ENCODE assay signal across 36 cellular contexts in genomic region chr5:41547991-41548390, GRCh38. TPM values are rescaled to one million over a fixed set of nuclear protein-coding genes. Genes with fewer than 3 reads are reported as not detected.
"Had no signal": no experiment of that assay in that cellular context is flagged by ENCODE, and none has a peak within 500 bp of the region (broad histone marks: within the 10 kb centered on the region; RNA-seq: fewer than 3 reads in every experiment).

No MANE protein-coding gene starts in this region.

- DNase-seq: activated effector memory CD4-positive, alpha-beta T cell treated with anti-CD3 and anti-CD28 coated beads, Interleukin-2, amount 50 U/mL, for 16 hours; activated effector memory CD4-positive, alpha-beta T cell treated with Interleukin-2 at 50 U/mL for 16 hours; activated gamma-delta T cell; activated gamma-delta T cell treated with Interleukin-2 at 50 U/mL for 16 hours; activated naive CD4-positive, alpha-beta T cell; activated naive CD4-positive, alpha-beta T cell treated with anti-CD3 and anti-CD28 coated beads for 36 hours; activated naive CD4-positive, alpha-beta T cell treated with anti-CD3 and anti-CD28 coated beads, Interleukin-2, amount 10 ng/mL, durations not matched to agents 7 days and 5 days; activated naive CD4-positive, alpha-beta T cell treated with anti-CD3 and anti-CD28 coated beads, Interleukin-2, amount 50 U/mL, for 16 hours; activated naive CD4-positive, alpha-beta T cell treated with Interleukin-2 at 50 U/mL for 16 hours; activated naive CD8-positive, alpha-beta T cell treated with anti-CD3 and anti-CD28 coated beads for 36 hours; activated naive CD8-positive, alpha-beta T cell treated with anti-CD3 and anti-CD28 coated beads, Interleukin-2, amount 10 ng/mL, durations not matched to agents 7 days and 5 days; activated naive CD8-positive, alpha-beta T cell treated with anti-CD3 and anti-CD28 coated beads, Interleukin-2, amount 50 U/mL, for 24 hours; activated T-cell treated with anti-CD3 and anti-CD28 coated beads for 4 hours; activated T-cell treated with anti-CD3 and anti-CD28 coated beads, Interleukin-2, amount 50 U/mL, for 1 hour; activated T-cell treated with anti-CD3 and anti-CD28 coated beads, Interleukin-2, amount 50 U/mL, for 24 hours; activated T-cell treated with anti-CD3 and anti-CD28 coated beads, Interleukin-2, amount 50 U/mL, for 4 hours; activated T-cell treated with anti-CD3 and anti-CD28 coated beads, Interleukin-2, amount 50 U/mL, for 48 hours; activated T-cell treated with anti-CD3 and anti-CD28 coated beads, Interleukin-2, amount 50 U/mL, for 72 hours; adrenal gland; amniotic stem cell; amygdala; anterior cingulate cortex; aorta; body of pancreas; brain microvascular endothelial cell; caudate nucleus; central memory CD4-positive, alpha-beta T cell; cerebellar nuclear complex had no signal

- H3K27ac ChIP-seq: adrenal gland, ascending aorta, body of pancreas, brain microvascular endothelial cell, breast epithelium, cardiac muscle cell had no signal

- ATAC-seq: activated naive CD4-positive, alpha-beta T cell treated with anti-CD3 and anti-CD28 coated beads, Interleukin-2, amount 50 U/mL, for 72 hours; activated naive CD8-positive, alpha-beta T cell treated with anti-CD3 and anti-CD28 coated beads, Interleukin-2, amount 50 U/mL, for 24 hours; activated T-cell treated with anti-CD3 and anti-CD28 coated beads, Interleukin-2, amount 50 U/mL, for 4 hours; activated T-cell treated with anti-CD3 and anti-CD28 coated beads, Interleukin-2, amount 50 U/mL, for 72 hours; activated T-helper 17 cell treated with anti-CD3 and anti-CD28 coated beads, Interleukin-2, amount 50 U/mL, for 72 hours; body of pancreas had no signal

- H3K4me1 ChIP-seq: adrenal gland, ascending aorta, body of pancreas, breast epithelium had no signal

- H3K27me3 ChIP-seq: adrenal gland, ascending aorta, body of pancreas, brain microvascular endothelial cell, breast epithelium, cardiac muscle cell had no signal

- H3K36me3 ChIP-seq: adrenal gland, ascending aorta, brain microvascular endothelial cell, breast epithelium, cardiac muscle cell had no signal

- H3K4me3 ChIP-seq: adrenal gland, ascending aorta, body of pancreas, breast epithelium, cardiac muscle cell had no signal

- H3K9me3 ChIP-seq: adrenal gland, ascending aorta, body of pancreas had no signal

RNA-seq across cellular contexts. Expression of gene PLCXD3, which starts 37.6 kb away (rescaled TPM):
- total RNA-seq: activated naive CD4-positive, alpha-beta T cell treated with anti-CD3 and anti-CD28 coated beads for 36 hours; activated naive CD4-positive, alpha-beta T cell treated with anti-CD3 and anti-CD28 coated beads, Interleukin-2, amount 50 U/mL, for 72 hours; activated naive CD8-positive, alpha-beta T cell treated with anti-CD3 and anti-CD28 coated beads for 36 hours; activated naive CD8-positive, alpha-beta T cell treated with anti-CD3 and anti-CD28 coated beads, Interleukin-2, amount 10 ng/mL, durations not matched to agents 7 days and 5 days; activated T-cell treated with anti-CD3 and anti-CD28 coated beads, Interleukin-2, amount 50 U/mL, for 4 hours; activated T-cell treated with anti-CD3 and anti-CD28 coated beads, Interleukin-2, amount 50 U/mL, for 72 hours; activated T-helper 1 cell treated with anti-CD3 and anti-CD28 coated beads, Interleukin-12 subunit alpha, Interleukin-12 subunit beta, Interleukin-2, Interleukin-4 antibody, amounts not matched to agents 30 ng/mL and 10 ng/mL and 1 ng/mL, durations not matched to agents 14 hours and 24 hours and 36 hours; activated T-helper 17 cell treated with anti-CD3 and anti-CD28 coated beads, Interleukin-2, amount 50 U/mL, for 72 hours; activated T-helper 2 cell treated with anti-CD3 and anti-CD28 coated beads, Interferon-gamma antibody, Interleukin-2, Interleukin-4, amounts not matched to agents 10 μg/mL and 5 μg/mL and 100 μg/mL, durations not matched to agents 14 hours and 24 hours and 36 hours; bronchial epithelial cell had no signal
